11 cellular contexts compared by ENCODE assay signal in genomic region chr15:40871749-40872617, GRCh38. TPM values are rescaled to one million over a fixed set of nuclear protein-coding genes. Genes with fewer than 3 reads are reported as not detected.
DNase-seq lines count a peak whose midpoint lies in the region; ATAC-seq, FAIRE-seq and TF ChIP-seq lines count a peak whose summit lies in the region.
"Had no signal": no experiment of that assay in that cellular context is flagged by ENCODE, and none has a peak within 500 bp of the region (broad histone marks: within the 10 kb centered on the region; RNA-seq: fewer than 3 reads in every experiment).

No MANE protein-coding gene starts in this region.

- peaks cover 8 to 78% (median 14%) of the 10 kb centered on the region in 3 donors for H3K4me1 ChIP-seq in esophagus squamous epithelium
- peaks cover 0 to 13% of the 10 kb centered on the region in 2 donors for H3K4me1 ChIP-seq in thyroid gland

- H3K27ac ChIP-seq in esophagus squamous epithelium: peak overlapping the region; percentile 82 to 96 (median 94)
- no peak overlapping the region for H3K27ac ChIP-seq in thyroid gland
- H3K27ac ChIP-seq: adrenal gland had no signal

- peak; percentile 71 for DNase-seq in activated effector memory CD4-positive, alpha-beta T cell treated with anti-CD3 and anti-CD28 coated beads, Interleukin-2, amount 50 U/mL, for 16 hours
- DNase-seq in activated effector memory CD4-positive, alpha-beta T cell treated with Interleukin-2 at 50 U/mL for 16 hours: no peak
- DNase-seq in LNCaP clone FGC (ENCODE audit: low read depth) (peak; percentile 92), esophagus squamous epithelium (lab: John Stamatoyannopoulos, UW) (no peak), thyroid gland (peak; percentile 51 to 60), nephron progenitor cell (no peak), frontal cortex (ENCODE audit: low spot score in 2 of 2) (no peak), left ventricle myocardium superior (no peak)
- DNase-seq: adrenal gland, COR-L47, hippocampal formation had no signal

- intact Hi-C loops in esophagus squamous epithelium (cut with DNase I): no loop called here
- intact Hi-C loops in thyroid gland (cut with DNase I): no loop called here
- intact Hi-C loops in left ventricle myocardium superior (cut with micrococcal nuclease): no loop called here

- ATAC-seq in left ventricle myocardium superior: no peak

- H3K9me3 Mint-ChIP-seq in nephron progenitor cell: no peaks in the 10 kb centered on the region

- peaks cover 0 to 7% (median 0%) of the 10 kb centered on the region in 3 donors for H3K36me3 ChIP-seq in esophagus squamous epithelium
- no peaks in the 10 kb centered on the region for H3K36me3 ChIP-seq in thyroid gland
- H3K36me3 ChIP-seq: adrenal gland had no signal

- no peak for FAIRE-seq in frontal cortex (lab: Jason Lieb, UNC)

- H3K4me3 ChIP-seq in LNCaP clone FGC (ENCODE audit: low read depth, low read length) (peak overlapping the region; percentile 70), esophagus squamous epithelium (peak overlapping the region; percentile 59 to 85 (median 74)), thyroid gland (replicated peaks in 1 of 3) (no peak overlapping the region)
- H3K4me3 ChIP-seq: adrenal gland had no signal

- 52 to 69% methylated on average over 7 to 13 of the region's 13 CpGs for WGBS in esophagus squamous epithelium, 2 donors
- 79 to 89% methylated on average over 13 of the region's 13 CpGs for WGBS in thyroid gland, 2 donors

- no peaks in the 10 kb centered on the region for H3K9me3 ChIP-seq in esophagus squamous epithelium
- H3K9me3 ChIP-seq in thyroid gland: no peaks in the 10 kb centered on the region
- H3K9me3 ChIP-seq: adrenal gland had no signal

- H3K27ac Mint-ChIP-seq in nephron progenitor cell: no peak overlapping the region

- 0 out of 2 replicates have a peak, but pooled peaks have one; percentile 7 for TF ChIP-seq CTCF in LNCaP clone FGC (IDR thresholded peaks at IDR 0.05; ENCODE audit: control insufficient read depth, extremely low read depth, insufficient read depth)
- no peak for TF ChIP-seq CTCF in esophagus squamous epithelium (IDR thresholded peaks at IDR 0.05)
- TF ChIP-seq CTCF in thyroid gland (IDR thresholded peaks at IDR 0.05): no peak
- TF ChIP-seq CTCF in nephron progenitor cell (IDR thresholded peaks at IDR 0.05): no peak

- TF ChIP-seq POLR2A in esophagus squamous epithelium (IDR thresholded peaks at IDR 0.05): peak in 2 of 4 donors; percentile 17 to 59
- no peak for TF ChIP-seq POLR2A in thyroid gland (IDR thresholded peaks at IDR 0.05)

- peaks cover 15% of the 10 kb centered on the region for H3K4me1 Mint-ChIP-seq in nephron progenitor cell

- no peak overlapping the region for H3K4me3 Mint-ChIP-seq in nephron progenitor cell

- no peaks in the 10 kb centered on the region for H3K36me3 Mint-ChIP-seq in nephron progenitor cell (ENCODE audit: low read depth)

- peaks cover 24% of the 10 kb centered on the region for H3K27me3 Mint-ChIP-seq in nephron progenitor cell (ENCODE audit: low read depth, poor library complexity)

- peaks cover 0 to 17% (median 0%) of the 10 kb centered on the region in 4 donors for H3K27me3 ChIP-seq in esophagus squamous epithelium
- H3K27me3 ChIP-seq in thyroid gland: no peaks in the 10 kb centered on the region
- H3K27me3 ChIP-seq: adrenal gland had no signal

RNA-seq across cellular contexts. Expression of gene RHOV, which starts 2.1 kb away (rescaled TPM):
- total RNA-seq in esophagus squamous epithelium: 100 to 1,000 TPM in 3 of 4 donors, 10 to 100 TPM in 1; 94.0 to 146 (median 123) TPM
- under 1 TPM in 1 of 4 donors, not detected in 3; 0.29 TPM for total RNA-seq in thyroid gland
- 9.4 TPM for total RNA-seq in frontal cortex
- total RNA-seq in left ventricle myocardium superior: not detected

RNA-seq across cellular contexts. Expression of gene VPS18, which starts 22.3 kb away (rescaled TPM):
- 10 to 100 TPM; 17.4 to 25.9 (median 20.7) TPM for total RNA-seq in esophagus squamous epithelium
- 10 to 100 TPM; 29.2 to 43.6 (median 37.2) TPM for total RNA-seq in thyroid gland
- total RNA-seq in frontal cortex: 29.8 TPM
- total RNA-seq in left ventricle myocardium superior: 22.7 TPM

RNA-seq across cellular contexts. Expression of gene SPINT1, which starts 28.1 kb away (rescaled TPM):
- total RNA-seq in esophagus squamous epithelium (100 to 1,000 TPM; 168 to 506 (median 215) TPM), thyroid gland (100 to 1,000 TPM in 2 of 4 donors, 10 to 100 TPM in 2; 84.3 to 143 (median 113) TPM), frontal cortex (1.6 TPM), left ventricle myocardium superior (1.0 TPM)

RNA-seq across cellular contexts. Expression of gene PPP1R14D, which starts 43.5 kb away (rescaled TPM):
- total RNA-seq in esophagus squamous epithelium: under 1 TPM in 1 of 4 donors, not detected in 3; 0.68 TPM
- total RNA-seq in thyroid gland: not detected
- total RNA-seq in frontal cortex: not detected
- not detected for total RNA-seq in left ventricle myocardium superior
- total RNA-seq: adrenal gland had no signal

RNA-seq across cellular contexts. Expression of gene DLL4, which starts 57.2 kb away (rescaled TPM):
- total RNA-seq in esophagus squamous epithelium (1 to 10 TPM in 3 of 4 donors, under 1 TPM in 1; 0.68 to 4.6 (median 1.3) TPM), thyroid gland (10 to 100 TPM in 3 of 4 donors, 1 to 10 TPM in 1; 6.8 to 27.1 (median 10.8) TPM), frontal cortex (4.1 TPM), left ventricle myocardium superior (11.6 TPM)

Comparison
In these comparisons a context has a peak if more than half of its experiments do, and no peak if none do; other contexts are left out.
1. DNase-seq: peak in activated effector memory CD4-positive, alpha-beta T cell treated with anti-CD3 and anti-CD28 coated beads, Interleukin-2, amount 50 U/mL, for 16 hours (single experiment), LNCaP clone FGC (single experiment) and thyroid gland (2 of 2); none in activated effector memory CD4-positive, alpha-beta T cell treated with Interleukin-2 at 50 U/mL for 16 hours (single experiment), esophagus squamous epithelium (single experiment), nephron progenitor cell (single experiment), frontal cortex (0 of 2) and left ventricle myocardium superior (single experiment).
2. H3K4me3 ChIP-seq: peak in LNCaP clone FGC (single experiment) and esophagus squamous epithelium (4 of 4); none in thyroid gland (0 of 3).
3. H3K27ac ChIP-seq: peak in esophagus squamous epithelium (4 of 4); none in thyroid gland (0 of 3).
4. RNA of gene SPINT1, which starts 28.1 kb away (total RNA-seq): 168 to 506 TPM in esophagus squamous epithelium and 84.3 to 143 TPM in thyroid gland; 1.6 TPM in frontal cortex (single experiment) and 1.0 TPM in left ventricle myocardium superior (single experiment); every median in the first group is over 10 times any median in the second.